Comparison of ENCODE assay signal across 8 cellular contexts in genomic region chr4:127335732-127336131, GRCh38.
"Had no signal": no experiment of that assay in that cellular context is flagged by ENCODE, and none has a peak within 500 bp of the region (broad histone marks: within the 10 kb centered on the region; RNA-seq: fewer than 3 reads in every experiment).

No MANE protein-coding gene starts in this region.

- H3K9me3 ChIP-seq: HAP-1 had no signal

- H3K27ac ChIP-seq: GM23248, HL-60 had no signal

- ATAC-seq: HCT116, HepG2 had no signal

- DNase-seq: GM23248, GOT3, H7, HFFc6 had no signal

- H3K4me3 ChIP-seq: GM23248, HAP-1 had no signal

- H3K36me3 ChIP-seq: HAP-1 had no signal
